17 cellular contexts compared by ENCODE assay signal in the genomic region with DNA sequence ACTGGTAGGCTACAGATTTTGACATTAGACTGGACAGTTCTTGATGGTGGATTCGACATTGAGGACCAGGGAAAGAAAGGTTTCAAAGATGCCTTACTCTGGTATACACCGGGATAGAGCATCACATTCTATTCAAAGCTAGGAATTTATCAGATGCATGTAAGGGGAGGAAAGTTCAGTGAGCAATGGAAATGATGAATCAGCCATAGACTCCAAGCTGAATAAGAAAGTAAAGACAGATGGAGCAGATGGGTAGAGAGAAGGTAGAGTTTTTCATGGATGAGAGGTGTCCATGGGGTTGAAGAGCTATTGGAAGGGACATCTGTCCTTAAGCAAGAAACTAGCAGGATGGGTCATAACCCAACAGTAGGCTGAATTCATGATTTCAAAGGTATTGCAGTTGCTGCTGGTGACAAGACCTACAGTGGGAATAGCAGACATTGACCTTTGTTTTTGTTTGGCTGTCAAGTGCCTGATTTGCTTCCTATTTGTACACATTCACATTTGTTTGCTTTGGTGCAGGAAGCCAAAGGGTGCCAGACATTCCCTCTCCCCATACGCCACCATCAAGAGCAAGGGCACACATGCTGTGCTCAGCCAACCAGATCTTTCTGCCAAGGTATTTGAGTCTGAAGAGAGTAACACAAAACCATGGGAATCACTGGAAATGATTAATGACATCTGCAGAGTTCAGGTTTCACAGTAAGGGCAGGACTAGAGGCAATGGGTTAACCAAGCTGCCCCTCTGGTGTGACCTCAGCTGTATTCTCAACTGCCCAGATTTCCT. TPM values are rescaled to one million over a fixed set of nuclear protein-coding genes. Genes with fewer than 3 reads are reported as not detected.
DNase-seq lines count a peak whose midpoint lies in the region; ATAC-seq and TF ChIP-seq lines count a peak whose summit lies in the region.
"Had no signal": no experiment of that assay in that cellular context is flagged by ENCODE, and none has a peak within 500 bp of the region (broad histone marks: within the 10 kb centered on the region; RNA-seq: fewer than 3 reads in every experiment).

No MANE protein-coding gene starts in this region.

- no peaks in the 10 kb centered on the region for H3K9me3 ChIP-seq in parathyroid adenoma (ENCODE audit: control insufficient read depth, low read length)
- H3K9me3 ChIP-seq: Peyer's patch had no signal

- H3K4me3 ChIP-seq in epithelial cell of proximal tubule (ENCODE audit: low read depth, low read length) (no peak overlapping the region), parathyroid adenoma (ENCODE audit: low read depth, low read length) (no peak overlapping the region)
- H3K4me3 ChIP-seq: Peyer's patch had no signal

- peak; percentile 98 for TF ChIP-seq EP300 in Ishikawa (IDR thresholded peaks at IDR 0.05; ENCODE audit: borderline replicate concordance)

- H2AFZ ChIP-seq in parathyroid adenoma: peak overlapping the region; percentile 13

- no peaks in the 10 kb centered on the region for H3K4me1 ChIP-seq in parathyroid adenoma
- H3K4me1 ChIP-seq: Peyer's patch had no signal

- H3K27ac ChIP-seq in parathyroid adenoma: no peak overlapping the region
- H3K27ac ChIP-seq: Peyer's patch, VCaP had no signal

- ATAC-seq in GM19324 (IDR thresholded peaks at IDR 0.05; ENCODE audit: low FRiP score, unreplicated experiment): no peak
- ATAC-seq: left cardiac atrium had no signal

- no peaks in the 10 kb centered on the region for H3K36me3 ChIP-seq in parathyroid adenoma (ENCODE audit: control insufficient read depth, insufficient read depth, low read length)
- H3K36me3 ChIP-seq: Peyer's patch had no signal

- H3K4me2 ChIP-seq in parathyroid adenoma (ENCODE audit: low read length): no peak overlapping the region

- H3K9ac ChIP-seq in parathyroid adenoma: no peak overlapping the region

- peak; percentile 46 for TF ChIP-seq RAD21 in Ishikawa (IDR thresholded peaks at IDR 0.05; ENCODE audit: low read depth)

- no peaks in the 10 kb centered on the region for H3K27me3 ChIP-seq in parathyroid adenoma (ENCODE audit: control insufficient read depth, insufficient read depth, low read length)
- H3K27me3 ChIP-seq: Peyer's patch had no signal

- no peak for TF ChIP-seq CTCF in epithelial cell of proximal tubule (conservative IDR thresholded peaks at IDR 0.05; ENCODE audit: low read depth, low read length)
- no peak for TF ChIP-seq CTCF in parathyroid adenoma (IDR thresholded peaks at IDR 0.05)

- DNase-seq in NCI-H2171 treated with DMSO at 0.1 percent for 48 hours (lab: John Stamatoyannopoulos, UW) (peak; percentile 78), epithelial cell of proximal tubule (ENCODE audit: low read depth) (peak; percentile 60), NCI-H2081 treated with DMSO at 0.1 percent for 48 hours (lab: John Stamatoyannopoulos, UW) (no peak), COLO829 (ENCODE audit: low spot score) (no peak), HCEC 1CT (no peak)
- DNase-seq: activated CD8-positive, alpha-beta memory T cell treated with anti-CD3 and anti-CD28 coated beads for 24 hours; amygdala; CD4-positive, alpha-beta T cell; Kasumi-1; left cardiac atrium; NCI-H2227 treated with DMSO at 0.1 percent for 48 hours; Peyer's patch; posterior cingulate gyrus had no signal

- no peaks in the 10 kb centered on the region for H3K79me2 ChIP-seq in parathyroid adenoma

TF ChIP-seq in Ishikawa, 13 proteins besides CTCF, POLR2A, EP300 and RAD21:
- peak; percentile 75; the same call in 1 of the 2 replicates for TF ChIP-seq YY1 (IDR thresholded peaks at IDR 0.05; ENCODE audit: low read depth)
- no peak for TF ChIP-seq TAF1 (IDR thresholded peaks at IDR 0.05; ENCODE audit: low read depth)
- peak; percentile 76; the same call in 1 of the 2 replicates for TF ChIP-seq ZBTB7A (IDR thresholded peaks at IDR 0.05; ENCODE audit: low read depth)
- peak; percentile 12; the same call in 1 of the 2 replicates for TF ChIP-seq EGR1 (IDR thresholded peaks at IDR 0.05)
- TF ChIP-seq, protein P1, sequence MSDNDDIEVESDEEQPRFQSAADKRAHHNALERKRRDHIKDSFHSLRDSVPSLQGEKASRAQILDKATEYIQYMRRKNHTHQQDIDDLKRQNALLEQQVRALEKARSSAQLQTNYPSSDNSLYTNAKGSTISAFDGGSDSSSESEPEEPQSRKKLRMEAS (IDR thresholded peaks at IDR 0.05): peak; percentile 92
- peak; percentile 99 for TF ChIP-seq TCF12 (IDR thresholded peaks at IDR 0.05; ENCODE audit: low read depth)
- TF ChIP-seq CEBPB (IDR thresholded peaks at IDR 0.05): peak; percentile 85
- peak; percentile 99 for TF ChIP-seq TEAD4 (IDR thresholded peaks at IDR 0.05)
- TF ChIP-seq, protein P2, sequence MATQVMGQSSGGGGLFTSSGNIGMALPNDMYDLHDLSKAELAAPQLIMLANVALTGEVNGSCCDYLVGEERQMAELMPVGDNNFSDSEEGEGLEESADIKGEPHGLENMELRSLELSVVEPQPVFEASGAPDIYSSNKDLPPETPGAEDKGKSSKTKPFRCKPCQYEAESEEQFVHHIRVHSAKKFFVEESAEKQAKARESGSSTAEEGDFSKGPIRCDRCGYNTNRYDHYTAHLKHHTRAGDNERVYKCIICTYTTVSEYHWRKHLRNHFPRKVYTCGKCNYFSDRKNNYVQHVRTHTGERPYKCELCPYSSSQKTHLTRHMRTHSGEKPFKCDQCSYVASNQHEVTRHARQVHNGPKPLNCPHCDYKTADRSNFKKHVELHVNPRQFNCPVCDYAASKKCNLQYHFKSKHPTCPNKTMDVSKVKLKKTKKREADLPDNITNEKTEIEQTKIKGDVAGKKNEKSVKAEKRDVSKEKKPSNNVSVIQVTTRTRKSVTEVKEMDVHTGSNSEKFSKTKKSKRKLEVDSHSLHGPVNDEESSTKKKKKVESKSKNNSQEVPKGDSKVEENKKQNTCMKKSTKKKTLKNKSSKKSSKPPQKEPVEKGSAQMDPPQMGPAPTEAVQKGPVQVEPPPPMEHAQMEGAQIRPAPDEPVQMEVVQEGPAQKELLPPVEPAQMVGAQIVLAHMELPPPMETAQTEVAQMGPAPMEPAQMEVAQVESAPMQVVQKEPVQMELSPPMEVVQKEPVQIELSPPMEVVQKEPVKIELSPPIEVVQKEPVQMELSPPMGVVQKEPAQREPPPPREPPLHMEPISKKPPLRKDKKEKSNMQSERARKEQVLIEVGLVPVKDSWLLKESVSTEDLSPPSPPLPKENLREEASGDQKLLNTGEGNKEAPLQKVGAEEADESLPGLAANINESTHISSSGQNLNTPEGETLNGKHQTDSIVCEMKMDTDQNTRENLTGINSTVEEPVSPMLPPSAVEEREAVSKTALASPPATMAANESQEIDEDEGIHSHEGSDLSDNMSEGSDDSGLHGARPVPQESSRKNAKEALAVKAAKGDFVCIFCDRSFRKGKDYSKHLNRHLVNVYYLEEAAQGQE (IDR thresholded peaks at IDR 0.05; ENCODE audit: low read depth): peak; percentile 34; the same call in 1 of the 2 replicates
- peak; percentile 92 for TF ChIP-seq FOXM1 (IDR thresholded peaks at IDR 0.05; ENCODE audit: borderline replicate concordance, low read depth)
- TF ChIP-seq CREB1 (IDR thresholded peaks at IDR 0.05; ENCODE audit: low read depth): peak; percentile 44; the same call in 1 of the 2 replicates
- TF ChIP-seq, protein P3, sequence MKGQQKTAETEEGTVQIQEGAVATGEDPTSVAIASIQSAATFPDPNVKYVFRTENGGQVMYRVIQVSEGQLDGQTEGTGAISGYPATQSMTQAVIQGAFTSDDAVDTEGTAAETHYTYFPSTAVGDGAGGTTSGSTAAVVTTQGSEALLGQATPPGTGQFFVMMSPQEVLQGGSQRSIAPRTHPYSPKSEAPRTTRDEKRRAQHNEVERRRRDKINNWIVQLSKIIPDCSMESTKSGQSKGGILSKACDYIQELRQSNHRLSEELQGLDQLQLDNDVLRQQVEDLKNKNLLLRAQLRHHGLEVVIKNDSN (IDR thresholded peaks at IDR 0.05): peak; percentile 73
- peak; percentile 98 for TF ChIP-seq NFIC (IDR thresholded peaks at IDR 0.05)
TF ChIP-seq in Ishikawa: peak in this region for 12.

RNA-seq across cellular contexts. Expression of a gene that starts 8.6 kb away (rescaled TPM):
- 19.8 and 23.2 TPM in 2 replicates for total RNA-seq in epithelial cell of proximal tubule

Comparison
In these comparisons a context has a peak if more than half of its experiments do, and no peak if none do; other contexts are left out.
1. DNase-seq: peak in NCI-H2171 treated with DMSO at 0.1 percent for 48 hours (single experiment) and epithelial cell of proximal tubule (single experiment); none in NCI-H2081 treated with DMSO at 0.1 percent for 48 hours (single experiment), COLO829 (single experiment) and HCEC 1CT (single experiment).